23 cellular contexts compared by ENCODE assay signal in genomic region chrX:111375747-111376146, GRCh38. TPM values are rescaled to one million over a fixed set of nuclear protein-coding genes. Genes with fewer than 3 reads are reported as not detected.
DNase-seq lines count a peak whose midpoint lies in the region; ATAC-seq and TF ChIP-seq lines count a peak whose summit lies in the region.
"Had no signal": no experiment of that assay in that cellular context is flagged by ENCODE, and none has a peak within 500 bp of the region (broad histone marks: within the 10 kb centered on the region; RNA-seq: fewer than 3 reads in every experiment).

No MANE protein-coding gene starts in this region.

- H3K27me3 ChIP-seq in adipocyte (replicated peaks; ENCODE audit: control insufficient read depth, insufficient read depth, low read length) (peaks cover 47% of the 10 kb centered on the region), PC-3 (ENCODE audit: low read length) (no peaks in the 10 kb centered on the region), heart left ventricle (peaks cover 0 to 18% (median 0%) of the 10 kb centered on the region in 9 donors)
- H3K27me3 ChIP-seq: uterus had no signal

- TF ChIP-seq POLR2A in heart left ventricle (IDR thresholded peaks at IDR 0.05), result no peak

- no peaks in the 10 kb centered on the region for H3K36me3 Mint-ChIP-seq in nephron progenitor cell (ENCODE audit: low read depth)
- H3K36me3 Mint-ChIP-seq in chondrocyte (ENCODE audit: low read depth), result no peaks in the 10 kb centered on the region
- H3K36me3 Mint-ChIP-seq: activated naive CD8-positive, alpha-beta T cell treated with anti-CD3 and anti-CD28 coated beads, Interleukin-2, amount 10 ng/mL, durations not matched to agents 7 days and 5 days; naive thymus-derived CD4-positive, alpha-beta T cell had no signal

- no peaks in the 10 kb centered on the region for H3K9me2 ChIP-seq in PC-3 (replicated peaks; ENCODE audit: low read length)

- no peaks in the 10 kb centered on the region for H3K9me3 Mint-ChIP-seq in nephron progenitor cell
- H3K9me3 Mint-ChIP-seq in chondrocyte (ENCODE audit: low read depth), result peaks cover 3% of the 10 kb centered on the region
- H3K9me3 Mint-ChIP-seq: activated naive CD8-positive, alpha-beta T cell treated with anti-CD3 and anti-CD28 coated beads, Interleukin-2, amount 10 ng/mL, durations not matched to agents 7 days and 5 days had no signal

- H3K4me1 ChIP-seq in adipocyte (ENCODE audit: control insufficient read depth, insufficient read depth, low read length) (no peaks in the 10 kb centered on the region), PC-3 (ENCODE audit: insufficient read depth, low read length) (no peaks in the 10 kb centered on the region), heart left ventricle (no peaks in the 10 kb centered on the region)
- H3K4me1 ChIP-seq: HAP-1, lower lobe of right lung, uterus had no signal

- no TSS peak for BruUV-seq in PC-3 (replicated peaks; lab: Mats Ljungman, UMichigan)

- no peak overlapping the region for H3K4me2 ChIP-seq in PC-3 (ENCODE audit: low read length)

- H3K9ac ChIP-seq in adipocyte (ENCODE audit: low read length) (no peak overlapping the region), PC-3 (ENCODE audit: low read length) (no peak overlapping the region)

- ATAC-seq in PC-3 (no peak), heart left ventricle (no peak)
- ATAC-seq: lower lobe of right lung; naive thymus-derived CD4-positive, alpha-beta T cell had no signal

- DNase-seq in HEK293T (ENCODE audit: extremely low spot score), result peak; percentile 16
- DNase-seq in adipocyte (ENCODE audit: low read depth), result peak; percentile 1
- DNase-seq in fibroblast of pulmonary artery (ENCODE audit: low read depth), result peak; percentile 3
- DNase-seq in nephron progenitor cell, result peak; percentile 25
- no peak for DNase-seq in PC-3
- DNase-seq in GOT3 (lab: John Stamatoyannopoulos, UW), result no peak
- no peak for DNase-seq in heart left ventricle
- no peak for DNase-seq in chondrocyte (ENCODE audit: low spot score)
- DNase-seq: activated CD4-positive, CD25-positive, alpha-beta regulatory T cell; activated CD8-positive, alpha-beta memory T cell treated with anti-CD3 and anti-CD28 coated beads for 24 hours; activated naive CD8-positive, alpha-beta T cell treated with anti-CD3 and anti-CD28 coated beads, Interleukin-2, amount 10 ng/mL, durations not matched to agents 7 days and 5 days; lower lobe of right lung; naive thymus-derived CD4-positive, alpha-beta T cell; NCI-H1105 treated with DMSO at 0.1 percent for 48 hours; NCI-H526; OCI-M1; posterior cingulate gyrus; stimulated activated CD4-positive, alpha-beta T cell treated with anti-CD3 and anti-CD28 coated beads, Interleukin-4, amount 100 ng/mL, for 1 hour; uterus had no signal

- POLR2A ChIA-PET in HEK293T (lab: Yijun Ruan, JAX) (no interaction called here), PC-3 (lab: Charles Lee; ENCODE audit: unreplicated experiment) (no interaction called here)

- no peaks in the 10 kb centered on the region for H4K20me1 ChIP-seq in PC-3 (ENCODE audit: low read length)

- no peaks in the 10 kb centered on the region for H3F3A ChIP-seq in PC-3 (ENCODE audit: low read length, unreplicated experiment)

- H3K36me3 ChIP-seq in adipocyte (ENCODE audit: control insufficient read depth, insufficient read depth, low read length, severe bottlenecking), result no peaks in the 10 kb centered on the region
- H3K36me3 ChIP-seq in PC-3 (ENCODE audit: low read depth, low read length), result no peaks in the 10 kb centered on the region
- H3K36me3 ChIP-seq in heart left ventricle, result no peaks in the 10 kb centered on the region
- H3K36me3 ChIP-seq: HAP-1, lower lobe of right lung, uterus had no signal

- TF ChIP-seq CTCF in fibroblast of pulmonary artery (IDR thresholded peaks at IDR 0.05; ENCODE audit: low read length, missing control alignments) (no peak), nephron progenitor cell (IDR thresholded peaks at IDR 0.05) (no peak), PC-3 (conservative IDR thresholded peaks at IDR 0.05; ENCODE audit: low read depth, low read length) (no peak), heart left ventricle (IDR thresholded peaks at IDR 0.05) (no peak), chondrocyte (IDR thresholded peaks at IDR 0.05) (no peak)

- H3K27ac ChIP-seq in PC-3 (ENCODE audit: low read length) (no peak overlapping the region), heart left ventricle (no peak overlapping the region)
- H3K27ac ChIP-seq: lower lobe of right lung, skin epidermis, uterus had no signal

- H3K4me3 Mint-ChIP-seq in nephron progenitor cell (no peak overlapping the region), chondrocyte (ENCODE audit: unreplicated experiment) (no peak overlapping the region)
- H3K4me3 Mint-ChIP-seq: activated naive CD8-positive, alpha-beta T cell treated with anti-CD3 and anti-CD28 coated beads, Interleukin-2, amount 10 ng/mL, durations not matched to agents 7 days and 5 days; central memory CD8-positive, alpha-beta T cell; naive thymus-derived CD4-positive, alpha-beta T cell had no signal

- H3K27ac Mint-ChIP-seq in nephron progenitor cell (no peak overlapping the region), chondrocyte (ENCODE audit: unreplicated experiment) (no peak overlapping the region)
- H3K27ac Mint-ChIP-seq: activated naive CD8-positive, alpha-beta T cell treated with anti-CD3 and anti-CD28 coated beads, Interleukin-2, amount 10 ng/mL, durations not matched to agents 7 days and 5 days; naive thymus-derived CD4-positive, alpha-beta T cell had no signal

- 18 to 24% (median 22%) methylated on average over 2 of the region's 2 CpGs for WGBS in heart left ventricle, 4 donors

- H3K27me3 Mint-ChIP-seq in nephron progenitor cell (ENCODE audit: low read depth, poor library complexity), result peaks cover 4% of the 10 kb centered on the region
- H3K27me3 Mint-ChIP-seq in chondrocyte (ENCODE audit: low read depth), result no peaks in the 10 kb centered on the region
- H3K27me3 Mint-ChIP-seq: central memory CD8-positive, alpha-beta T cell had no signal

- no peaks in the 10 kb centered on the region for H3K79me2 ChIP-seq in PC-3 (ENCODE audit: low read length)

- CTCF ChIA-PET in HEK293T (lab: Yijun Ruan, JAX) (interaction anchor here (0.5 kb wide), 1 partner anchor 36 kb away, joined by 3 read pairs; no protein-coding TSS in a partner anchor), PC-3 (lab: Charles Lee) (no interaction called here)

- no peak overlapping the region for H3K4me3 ChIP-seq in adipocyte (ENCODE audit: low read length)
- no peak overlapping the region for H3K4me3 ChIP-seq in fibroblast of pulmonary artery (replicated peaks; ENCODE audit: low read depth, low read length)
- no peak overlapping the region for H3K4me3 ChIP-seq in PC-3 (ENCODE audit: low read length)
- no peak overlapping the region for H3K4me3 ChIP-seq in heart left ventricle
- H3K4me3 ChIP-seq: HAP-1, lower lobe of right lung, skin epidermis, uterus had no signal

- peaks cover 5% of the 10 kb centered on the region for H3K4me1 Mint-ChIP-seq in nephron progenitor cell
- H3K4me1 Mint-ChIP-seq in chondrocyte (ENCODE audit: low read depth), result no peaks in the 10 kb centered on the region
- H3K4me1 Mint-ChIP-seq: activated naive CD8-positive, alpha-beta T cell treated with anti-CD3 and anti-CD28 coated beads, Interleukin-2, amount 10 ng/mL, durations not matched to agents 7 days and 5 days; central memory CD8-positive, alpha-beta T cell; naive thymus-derived CD4-positive, alpha-beta T cell had no signal

- H3K9me3 ChIP-seq in adipocyte (ENCODE audit: control insufficient read depth, low read length) (peaks cover 5% of the 10 kb centered on the region), PC-3 (ENCODE audit: low read length) (no peaks in the 10 kb centered on the region), heart left ventricle (no peaks in the 10 kb centered on the region)
- H3K9me3 ChIP-seq: HAP-1, lower lobe of right lung, uterus had no signal

- no peak overlapping the region for H2AFZ ChIP-seq in PC-3 (ENCODE audit: low read length)

- intact Hi-C loops in PC-3 (cut with micrococcal nuclease) (no loop called here), heart left ventricle (cut with DNase I) (no loop called here)

TF ChIP-seq in HEK293T, 16 proteins besides CTCF, POLR2A, EP300 and RAD21:
- TF ChIP-seq ZNF384 (IDR thresholded peaks at IDR 0.05), result no peak
- TF ChIP-seq SP1 (IDR thresholded peaks at IDR 0.05), result no peak
- TF ChIP-seq FOXA1 (IDR thresholded peaks at IDR 0.05), result no peak
- no peak for TF ChIP-seq ARNT (IDR thresholded peaks at IDR 0.05)
- no peak for TF ChIP-seq HDGF (IDR thresholded peaks at IDR 0.05; ENCODE audit: borderline replicate concordance)
- TF ChIP-seq NFRKB (IDR thresholded peaks at IDR 0.05), result no peak
- TF ChIP-seq TARDBP (IDR thresholded peaks at IDR 0.05), result no peak
- TF ChIP-seq L3MBTL2 (conservative IDR thresholded peaks at IDR 0.05), result no peak
- TF ChIP-seq CTBP1 (IDR thresholded peaks at IDR 0.05; ENCODE audit: borderline replicate concordance), result no peak
- no peak for TF ChIP-seq ELF4 (IDR thresholded peaks at IDR 0.05)
- no peak for TF ChIP-seq LEF1 (IDR thresholded peaks at IDR 0.05; ENCODE audit: borderline replicate concordance)
- TF ChIP-seq SUZ12 (IDR thresholded peaks at IDR 0.05), result no peak
- TF ChIP-seq PKNOX1 (IDR thresholded peaks at IDR 0.05), result no peak
TF ChIP-seq in HEK293T: peak in this region for 0.

RNA-seq across cellular contexts. Expression of gene DCX, which starts 36.2 kb away (rescaled TPM):
- not detected in 2 replicates for total RNA-seq in PC-3 (2014; rRNA removed)
- under 1 TPM in 4 of 9 donors, not detected in 5; 0.04 to 0.09 (median 0.07) TPM for total RNA-seq in heart left ventricle
- not detected for polyA plus RNA-seq in heart left ventricle
- total RNA-seq in chondrocyte, result not detected in 3 replicates
- total RNA-seq: activated naive CD8-positive, alpha-beta T cell treated with anti-CD3 and anti-CD28 coated beads, Interleukin-2, amount 10 ng/mL, durations not matched to agents 7 days and 5 days; lower lobe of right lung; naive thymus-derived CD4-positive, alpha-beta T cell; SK-MEL-5 had no signal
- polyA plus RNA-seq: naive thymus-derived CD4-positive, alpha-beta T cell had no signal

Comparison
In these comparisons a context has a peak if more than half of its experiments do, and no peak if none do; other contexts are left out.
1. DNase-seq: peak in HEK293T (single experiment), adipocyte (single experiment), fibroblast of pulmonary artery (single experiment) and nephron progenitor cell (single experiment); none in PC-3 (single experiment), GOT3 (single experiment), heart left ventricle (0 of 5) and chondrocyte (single experiment).